ENCODE assay signal across 19 cellular contexts in the genomic region with DNA sequence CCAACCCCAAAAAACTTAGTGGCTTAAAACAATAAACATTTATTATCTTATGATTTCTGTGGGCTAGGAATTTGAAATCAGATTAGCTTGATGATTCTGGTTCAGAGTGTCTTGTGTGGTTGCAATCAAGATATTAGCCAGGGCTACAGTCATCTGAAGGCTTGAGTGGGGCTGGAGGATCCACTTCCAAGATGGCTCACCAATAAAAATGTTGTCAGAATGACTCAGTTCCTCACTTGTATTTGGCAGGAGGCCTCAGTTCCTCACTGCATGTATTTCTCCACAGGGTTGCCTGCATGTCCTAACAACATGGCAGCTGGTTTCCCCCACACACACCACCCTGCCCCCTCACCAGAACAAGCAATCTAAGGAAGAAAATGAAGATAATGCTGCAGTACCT.
"Had no signal": no experiment of that assay in that cellular context is flagged by ENCODE, and none has a peak within 500 bp of the region (broad histone marks: within the 10 kb centered on the region; RNA-seq: fewer than 3 reads in every experiment).

No MANE protein-coding gene starts in this region.

- H3K27ac ChIP-seq: esophagus squamous epithelium, foreskin keratinocyte, left ventricle myocardium inferior, lower lobe of right lung, pancreas, suprapubic skin, thyroid gland, uterus had no signal

- H3K4me1 ChIP-seq: esophagus squamous epithelium, foreskin keratinocyte, lower lobe of right lung, pancreas, suprapubic skin, thyroid gland, uterus had no signal

- H3K27me3 ChIP-seq: esophagus squamous epithelium, foreskin keratinocyte, pancreas, suprapubic skin, thyroid gland, uterus had no signal

- DNase-seq: dermis blood vessel endothelial cell; esophagus squamous epithelium; foreskin keratinocyte; immature natural killer cell; kidney; left cardiac atrium; left ventricle myocardium inferior; lower lobe of right lung; mesenchymal stem cell; naive B cell; occipital lobe; pancreas; right cardiac atrium; stimulated activated CD4-positive, alpha-beta T cell treated with anti-CD3 and anti-CD28 coated beads, Interleukin-4, amount 100 ng/mL, for 1 hour; stimulated activated CD8-positive, alpha-beta memory T cell treated with anti-CD3 and anti-CD28 coated beads, Interleukin-4, amount 100 ng/mL, for 48 hours; stimulated activated naive CD8-positive, alpha-beta T cell treated with anti-CD3 and anti-CD28 coated beads, Interleukin-15, Interleukin-2, amounts not matched to agents 100 U/mL and 50 U/mL, for 24 hours; thyroid gland; uterus had no signal

- H3K36me3 ChIP-seq: esophagus squamous epithelium, left ventricle myocardium inferior, lower lobe of right lung, pancreas, suprapubic skin, thyroid gland, uterus had no signal

- H3K9me3 ChIP-seq: lower lobe of right lung, pancreas, suprapubic skin, thyroid gland, uterus had no signal

- H3K4me3 ChIP-seq: esophagus squamous epithelium, left ventricle myocardium inferior, lower lobe of right lung, pancreas, suprapubic skin, thyroid gland, uterus had no signal
